ENCODE assay signal across 16 cellular contexts in the genomic region with DNA sequence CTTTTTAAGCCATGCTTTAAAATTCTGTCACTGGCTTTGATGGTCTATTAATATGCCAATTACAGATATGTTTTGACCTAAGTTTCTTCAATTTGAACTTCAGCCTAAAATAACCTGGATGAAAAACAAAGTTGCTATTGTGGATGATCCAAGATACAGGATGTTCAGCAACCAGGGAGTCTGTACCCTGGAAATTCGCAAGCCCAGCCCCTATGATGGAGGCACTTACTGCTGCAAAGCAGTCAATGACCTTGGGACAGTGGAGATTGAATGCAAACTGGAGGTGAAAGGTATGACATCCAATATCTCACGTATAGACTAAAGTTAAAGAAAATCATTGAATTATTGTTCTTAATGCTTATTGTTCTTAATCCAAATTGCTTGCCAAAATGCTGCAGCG. TPM values are rescaled to one million over a fixed set of nuclear protein-coding genes. Genes with fewer than 3 reads are reported as not detected.
DNase-seq lines count a peak whose midpoint lies in the region; ATAC-seq and TF ChIP-seq lines count a peak whose summit lies in the region.
"Had no signal": no experiment of that assay in that cellular context is flagged by ENCODE, and none has a peak within 500 bp of the region (broad histone marks: within the 10 kb centered on the region; RNA-seq: fewer than 3 reads in every experiment).

No MANE protein-coding gene starts in this region.

- H3K9ac ChIP-seq in PC-3 (ENCODE audit: low read length) (no peak overlapping the region), H9 (ENCODE audit: extremely low read depth, insufficient read length, low read length) (no peak overlapping the region)

- no peak overlapping the region for H2BK20ac ChIP-seq in H9 (ENCODE audit: low read depth, low read length, poor library complexity, severe bottlenecking)

- no peaks in the 10 kb centered on the region for H3F3A ChIP-seq in PC-3 (ENCODE audit: low read length, unreplicated experiment)

- no peak overlapping the region for H3K4me3 ChIP-seq in heart right ventricle
- H3K4me3 ChIP-seq in right cardiac atrium (ENCODE audit: low read length) = peak overlapping the region; percentile 38
- no peak overlapping the region for H3K4me3 ChIP-seq in body of pancreas
- H3K4me3 ChIP-seq in PC-3 (ENCODE audit: low read length) = no peak overlapping the region
- H3K4me3 ChIP-seq: A549 had no signal

- H2BK15ac ChIP-seq in H9 (ENCODE audit: low read depth, low read length) = no peak overlapping the region

- H3K79me1 ChIP-seq in H9 (ENCODE audit: insufficient read depth, low read depth, low read length, poor library complexity, severe bottlenecking) = no peaks in the 10 kb centered on the region

- no peaks in the 10 kb centered on the region for H3K9me2 ChIP-seq in PC-3 (replicated peaks; ENCODE audit: low read length)

- H3K18ac ChIP-seq in H9 (ENCODE audit: insufficient read length, low read depth, low read length) = no peak overlapping the region

- intact Hi-C loops in heart right ventricle (cut with DNase I) = no loop called here
- intact Hi-C loops in right cardiac atrium (cut with DNase I) = no loop called here
- intact Hi-C loops in body of pancreas (cut with DNase I) = no loop called here
- intact Hi-C loops in PC-3 (cut with micrococcal nuclease) = no loop called here
- intact Hi-C loops in CD4-positive, alpha-beta T cell (cut with DNase I, micrococcal nuclease) = no loop called here

- H3K9me3 ChIP-seq in heart right ventricle (no peaks in the 10 kb centered on the region), right cardiac atrium (ENCODE audit: control insufficient read depth, low read length) (no peaks in the 10 kb centered on the region), body of pancreas (no peaks in the 10 kb centered on the region), PC-3 (ENCODE audit: low read length) (no peaks in the 10 kb centered on the region), H9 (ENCODE audit: control insufficient read depth, low read depth, low read length) (no peaks in the 10 kb centered on the region)
- H3K9me3 ChIP-seq in CD4-positive, alpha-beta T cell (ENCODE audit: control insufficient read depth, low read length) = no peaks in the 10 kb centered on the region
- H3K9me3 ChIP-seq: A549, Caco-2 had no signal

- H4K8ac ChIP-seq in H9 (replicated peaks; ENCODE audit: insufficient read length, low read depth, low read length) = no peak overlapping the region

- no peak overlapping the region for H2BK5ac ChIP-seq in H9 (ENCODE audit: insufficient read length, low read length)

- ATAC-seq in heart right ventricle = peak in 6 of 8 donors; percentile 68 to 98 (median 74)
- ATAC-seq in right cardiac atrium = peak; percentile 83 to 91
- no peak for ATAC-seq in body of pancreas
- ATAC-seq in PC-3 = no peak
- ATAC-seq in CD4-positive, alpha-beta T cell (ENCODE audit: poor library complexity) = no peak
- ATAC-seq: A549, HCT116 had no signal

- no peaks in the 10 kb centered on the region for H3K23me2 ChIP-seq in H9 (ENCODE audit: insufficient read length, low read depth, low read length, poor library complexity, severe bottlenecking)

- no peaks in the 10 kb centered on the region for H3K9me3 Mint-ChIP-seq in CD4-positive, alpha-beta T cell
- no peaks in the 10 kb centered on the region for H3K9me3 Mint-ChIP-seq in H9
- H3K9me3 Mint-ChIP-seq: CD8-positive, alpha-beta memory T cell had no signal

- H3K4ac ChIP-seq in H9 (ENCODE audit: low read depth, low read length) = no peak overlapping the region

- H3K36me3 Mint-ChIP-seq in CD4-positive, alpha-beta T cell (ENCODE audit: low read depth) = no peaks in the 10 kb centered on the region
- no peaks in the 10 kb centered on the region for H3K36me3 Mint-ChIP-seq in H9 (ENCODE audit: insufficient read depth in 1 of 3, low read depth in 3 of 3)
- H3K36me3 Mint-ChIP-seq: CD14-positive monocyte; CD8-positive, alpha-beta memory T cell had no signal

- H4K20me1 ChIP-seq in PC-3 (ENCODE audit: low read length) (no peaks in the 10 kb centered on the region), H9 (ENCODE audit: control insufficient read depth, insufficient read depth, insufficient read length) (no peaks in the 10 kb centered on the region)

- POLR2A ChIA-PET in PC-3 (lab: Charles Lee; ENCODE audit: unreplicated experiment) = no interaction called here
- POLR2A ChIA-PET in CD4-positive, alpha-beta T cell (lab: Charles Lee) = no interaction called here

- no peak overlapping the region for H2AFZ ChIP-seq in PC-3 (ENCODE audit: low read length)
- no peak overlapping the region for H2AFZ ChIP-seq in H9 (ENCODE audit: low read length)

- H3K23ac ChIP-seq in H9 (ENCODE audit: insufficient read length, low read depth, low read length) = no peak overlapping the region

- H3T11ph ChIP-seq in H9 (ENCODE audit: low read length) = no peak overlapping the region

- no peak overlapping the region for H4K91ac ChIP-seq in H9 (ENCODE audit: insufficient read length, low read depth, low read length)

- H3K27me3 ChIP-seq in heart right ventricle = no peaks in the 10 kb centered on the region
- H3K27me3 ChIP-seq in right cardiac atrium (ENCODE audit: control insufficient read depth, insufficient read depth) = no peaks in the 10 kb centered on the region
- no peaks in the 10 kb centered on the region for H3K27me3 ChIP-seq in body of pancreas
- H3K27me3 ChIP-seq in PC-3 (ENCODE audit: low read length) = peaks cover 51% of the 10 kb centered on the region
- no peaks in the 10 kb centered on the region for H3K27me3 ChIP-seq in CD4-positive, alpha-beta T cell (ENCODE audit: control insufficient read depth, insufficient read depth, low read length)
- H3K27me3 ChIP-seq in H9 (ENCODE audit: insufficient read depth, low read length) = no peaks in the 10 kb centered on the region

- H3K27ac ChIP-seq in caudate nucleus (ENCODE audit: low read depth, low read length) (peak overlapping the region; percentile 29), heart right ventricle (peak overlapping the region in 8 of 10 donors; percentile 34 to 77 (median 60)), right cardiac atrium (ENCODE audit: low read length) (peak overlapping the region; percentile 92), body of pancreas (no peak overlapping the region), PC-3 (ENCODE audit: low read length) (no peak overlapping the region), H9 (ENCODE audit: insufficient read length, low read depth, low read length) (no peak overlapping the region)
- no peak overlapping the region for H3K27ac ChIP-seq in CD4-positive, alpha-beta T cell (ENCODE audit: low read depth, low read length)
- H3K27ac ChIP-seq: A549 had no signal

- H3K4me3 Mint-ChIP-seq in CD4-positive, alpha-beta T cell = no peak overlapping the region
- H3K4me3 Mint-ChIP-seq in H9 = no peak overlapping the region
- H3K4me3 Mint-ChIP-seq: CD14-positive monocyte; CD8-positive, alpha-beta memory T cell had no signal

- no peak overlapping the region for H3K56ac ChIP-seq in H9 (ENCODE audit: insufficient read length, low read depth, low read length)

- TF ChIP-seq POLR2A in body of pancreas (IDR thresholded peaks at IDR 0.05) = no peak

- H3K4me1 ChIP-seq in heart right ventricle = peaks cover 0 to 17% (median 11%) of the 10 kb centered on the region in 9 donors
- H3K4me1 ChIP-seq in right cardiac atrium (ENCODE audit: control insufficient read depth, insufficient read depth, low read length) = peaks cover 2% of the 10 kb centered on the region
- H3K4me1 ChIP-seq in body of pancreas = no peaks in the 10 kb centered on the region
- H3K4me1 ChIP-seq in PC-3 (ENCODE audit: insufficient read depth, low read length) = peaks cover 7% of the 10 kb centered on the region
- H3K4me1 ChIP-seq in H9 (ENCODE audit: insufficient read depth, low read length) = no peaks in the 10 kb centered on the region
- H3K4me1 ChIP-seq: A549 had no signal

- H2BK12ac ChIP-seq in H9 (ENCODE audit: insufficient read length, low read depth, low read length) = no peak overlapping the region

- no peaks in the 10 kb centered on the region for H3K4me1 Mint-ChIP-seq in CD4-positive, alpha-beta T cell (ENCODE audit: low read depth)
- H3K4me1 Mint-ChIP-seq in H9 = peaks cover 0 to 2% of the 10 kb centered on the region in 2 experiments; a peak in 1 of 4 replicates

- DNase-seq in caudate nucleus (lab: John Stamatoyannopoulos, UW) (no peak), heart right ventricle (no peak), right cardiac atrium (peak in 2 of 3 donors; percentile 20 to 53), body of pancreas (no peak), PC-3 (no peak), H9 (no peak)
- no peak for DNase-seq in CD4-positive, alpha-beta T cell
- DNase-seq: Caco-2; CD8-positive, alpha-beta memory T cell; DMS53; GF-D8 had no signal

- TF ChIP-seq CTCF in heart right ventricle (IDR thresholded peaks at IDR 0.05) (no peak), body of pancreas (IDR thresholded peaks at IDR 0.05) (no peak), PC-3 (conservative IDR thresholded peaks at IDR 0.05; ENCODE audit: low read depth, low read length) (no peak), H9 (conservative IDR thresholded peaks at IDR 0.05) (no peak)
- TF ChIP-seq CTCF in CD4-positive, alpha-beta T cell (IDR thresholded peaks at IDR 0.05) = no peak

- BruUV-seq in PC-3 (replicated peaks; lab: Mats Ljungman, UMichigan) = no TSS peak

- no peak overlapping the region for H4K5ac ChIP-seq in H9 (ENCODE audit: insufficient read length, low read depth, low read length)

- H2BK120ac ChIP-seq in H9 (ENCODE audit: low read depth, low read length, poor library complexity, severe bottlenecking) = no peak overlapping the region

- H2AK5ac ChIP-seq in H9 (ENCODE audit: insufficient read length, low read length) = no peak overlapping the region

- H3K36me3 ChIP-seq in heart right ventricle (no peaks in the 10 kb centered on the region), body of pancreas (replicated peaks in 1 of 2; ENCODE audit: insufficient read depth in 1 of 2, low read depth in 2 of 2) (no peaks in the 10 kb centered on the region), PC-3 (ENCODE audit: low read depth, low read length) (no peaks in the 10 kb centered on the region)

- CTCF ChIA-PET in PC-3 (lab: Charles Lee) = no interaction called here
- CTCF ChIA-PET in CD4-positive, alpha-beta T cell (lab: Charles Lee) = no interaction called here

- H3K4me2 ChIP-seq in PC-3 (ENCODE audit: low read length) = no peak overlapping the region
- no peak overlapping the region for H3K4me2 ChIP-seq in H9 (ENCODE audit: insufficient read depth, insufficient read length, low read length)
- H3K4me2 ChIP-seq: A549 had no signal

- no peak overlapping the region for H3K14ac ChIP-seq in H9 (ENCODE audit: insufficient read depth, low read length)

- H3K79me2 ChIP-seq in PC-3 (ENCODE audit: low read length) (no peaks in the 10 kb centered on the region), H9 (ENCODE audit: insufficient read depth, low read length) (no peaks in the 10 kb centered on the region)

- WGBS in heart right ventricle, 2 donors = 63 to 77% methylated on average over 3 of the region's 3 CpGs
- WGBS in right cardiac atrium = 56% methylated on average over 3 of the region's 3 CpGs
- 64 to 67% methylated on average over 3 of the region's 3 CpGs for WGBS in body of pancreas, 2 donors
- WGBS in H9 (ENCODE audit: extremely low coverage, insufficient read length, low lambda C conversion rate) = no CpG with 5 or more reads among the region's 3 CpGs

- H3K27ac Mint-ChIP-seq in CD4-positive, alpha-beta T cell = no peak overlapping the region
- no peak overlapping the region for H3K27ac Mint-ChIP-seq in H9
- H3K27ac Mint-ChIP-seq: CD8-positive, alpha-beta memory T cell had no signal

- H3K27me3 Mint-ChIP-seq in CD4-positive, alpha-beta T cell = no peaks in the 10 kb centered on the region
- peaks cover 2% of the 10 kb centered on the region; the same call in 1 of the 2 replicates for H3K27me3 Mint-ChIP-seq in H9 (ENCODE audit: low read depth)

RNA-seq across cellular contexts. Expression of a gene that starts 17.2 kb away (rescaled TPM):
- total RNA-seq in heart right ventricle = 100 to 1,000 TPM in 7 of 10 donors, 10 to 100 TPM in 3; 85.8 to 215 (median 108) TPM
- 100 to 1,000 TPM in 1 of 2 donors, 10 to 100 TPM in 1; 42.2 to 136 TPM for polyA plus RNA-seq in heart right ventricle
- total RNA-seq in right cardiac atrium = 100 to 1,000 TPM; 148 to 182 (median 165) TPM
- 168 TPM for polyA plus RNA-seq in right cardiac atrium
- total RNA-seq in body of pancreas = 10 to 100 TPM; 62.0 to 74.2 TPM
- 55.3 and 56.2 TPM in 2 replicates for total RNA-seq in PC-3 (2014; rRNA removed)
- total RNA-seq in CD4-positive, alpha-beta T cell = 10 to 100 TPM; 10.8 to 11.9 TPM
- total RNA-seq in H9 (2021) = 14.2 and 17.1 TPM in 2 replicates

RNA-seq across cellular contexts. Expression of a gene that starts 59.0 kb away (rescaled TPM):
- total RNA-seq in heart right ventricle (under 1 TPM in 1 of 10 donors, not detected in 9; 0.18 TPM), right cardiac atrium (under 1 TPM in 1 of 4 donors, not detected in 3; 0.18 TPM), body of pancreas (under 1 TPM in 1 of 2 donors, not detected in 1; 0.26 TPM), PC-3 (2014; rRNA removed) (not detected in 2 replicates), H9 (2021) (0.31 TPM in 1 of 2 replicates, not detected in the other)
- polyA plus RNA-seq in heart right ventricle (under 1 TPM; 0.07 to 0.22 TPM), right cardiac atrium (0.05 TPM)
- total RNA-seq in CD4-positive, alpha-beta T cell = under 1 TPM; 0.22 to 0.34 TPM
- total RNA-seq: H4 had no signal
- polyA plus RNA-seq: BJ, CD14-positive monocyte had no signal

Comparison
In these comparisons a context has a peak if more than half of its experiments do, and no peak if none do; other contexts are left out.
1. DNase-seq: peak in right cardiac atrium (2 of 3); none in caudate nucleus (0 of 61), heart right ventricle (0 of 2), body of pancreas (0 of 4), PC-3 (single experiment), CD4-positive, alpha-beta T cell (0 of 10) and H9 (single experiment).
2. H3K27ac ChIP-seq: peak in caudate nucleus (single experiment), heart right ventricle (8 of 10) and right cardiac atrium (single experiment); none in body of pancreas (0 of 4), PC-3 (single experiment), CD4-positive, alpha-beta T cell (single experiment) and H9 (single experiment).
3. ATAC-seq: peak in heart right ventricle (6 of 8) and right cardiac atrium (2 of 2); none in body of pancreas (single experiment), PC-3 (single experiment) and CD4-positive, alpha-beta T cell (single experiment).